Comparison of ENCODE assay signal across 9 cellular contexts in genomic region chrX:153725039-153725831, GRCh38. TPM values are rescaled to one million over a fixed set of nuclear protein-coding genes. Genes with fewer than 3 reads are reported as not detected.
A peak's percentile ranks its signal among the peaks of the same experiment; 100 is the strongest.
DNase-seq lines count a peak whose midpoint lies in the region; ATAC-seq and TF ChIP-seq lines count a peak whose summit lies in the region.
"Had no signal": no experiment of that assay in that cellular context is flagged by ENCODE, and none has a peak within 500 bp of the region (broad histone marks: within the 10 kb centered on the region; RNA-seq: fewer than 3 reads in every experiment).

No MANE protein-coding gene starts in this region.

- peak overlapping the region; percentile 83 to 95 (median 89) for H3K4me2 ChIP-seq in BLaER1 treated with 17β-estradiol and CSF1 and Interleukin-3, amounts not matched to agents 10 nM and 100 nM

- H3K4me1 Mint-ChIP-seq in T-helper 2 cell treated with Interferon-gamma antibody and Interleukin-4, amounts not matched to agents 5 μg/mL and 100 μg/mL, for 36 hours (ENCODE audit: low read depth), result peaks cover 16% of the 10 kb centered on the region
- peaks cover 24% of the 10 kb centered on the region for H3K4me1 Mint-ChIP-seq in stimulated activated effector memory CD8-positive, alpha-beta T cell treated with anti-CD3 and anti-CD28 coated beads, Interleukin-12 subunit alpha, Interleukin-12 subunit beta, amount 100 ng/mL, for 72 hours

- peak overlapping the region; percentile 55 to 74 (median 66) for H3K4me3 ChIP-seq in BLaER1 treated with 17β-estradiol and CSF1 and Interleukin-3, amounts not matched to agents 10 nM and 100 nM

- peaks cover 16 to 41% (median 32%) of the 10 kb centered on the region in 11 experiments for H3K36me3 ChIP-seq in BLaER1 treated with 17β-estradiol and CSF1 and Interleukin-3, amounts not matched to agents 10 nM and 100 nM

- peak overlapping the region; percentile 60 for H3K4me3 Mint-ChIP-seq in T-helper 2 cell treated with Interferon-gamma antibody and Interleukin-4, amounts not matched to agents 5 μg/mL and 100 μg/mL, for 36 hours
- peak overlapping the region; percentile 83 for H3K4me3 Mint-ChIP-seq in stimulated activated effector memory CD8-positive, alpha-beta T cell treated with anti-CD3 and anti-CD28 coated beads, Interleukin-12 subunit alpha, Interleukin-12 subunit beta, amount 100 ng/mL, for 72 hours

- H3K36me3 Mint-ChIP-seq in T-helper 2 cell treated with Interferon-gamma antibody and Interleukin-4, amounts not matched to agents 5 μg/mL and 100 μg/mL, for 36 hours (ENCODE audit: low read depth), result peaks cover 17% of the 10 kb centered on the region
- H3K36me3 Mint-ChIP-seq in stimulated activated effector memory CD8-positive, alpha-beta T cell treated with anti-CD3 and anti-CD28 coated beads, Interleukin-12 subunit alpha, Interleukin-12 subunit beta, amount 100 ng/mL, for 72 hours, result peaks cover 31% of the 10 kb centered on the region

- peaks cover 15 to 56% (median 32%) of the 10 kb centered on the region in 11 experiments for H3K27me3 ChIP-seq in BLaER1 treated with 17β-estradiol and CSF1 and Interleukin-3, amounts not matched to agents 10 nM and 100 nM
- H3K27me3 ChIP-seq in foreskin keratinocyte, result no peaks in the 10 kb centered on the region

- peak overlapping the region; percentile 92 to 99 (median 97) for H3K27ac ChIP-seq in BLaER1 treated with 17β-estradiol and CSF1 and Interleukin-3, amounts not matched to agents 10 nM and 100 nM
- H3K27ac ChIP-seq in foreskin keratinocyte, result peak overlapping the region; percentile 82

- H3K27ac Mint-ChIP-seq in T-helper 2 cell treated with Interferon-gamma antibody and Interleukin-4, amounts not matched to agents 5 μg/mL and 100 μg/mL, for 36 hours, result no peak overlapping the region
- peak overlapping the region; percentile 69 for H3K27ac Mint-ChIP-seq in stimulated activated effector memory CD8-positive, alpha-beta T cell treated with anti-CD3 and anti-CD28 coated beads, Interleukin-12 subunit alpha, Interleukin-12 subunit beta, amount 100 ng/mL, for 72 hours

- H4K20me1 ChIP-seq in BLaER1 treated with 17β-estradiol and CSF1 and Interleukin-3, amounts not matched to agents 10 nM and 100 nM, result peaks cover 13 to 61% (median 39%) of the 10 kb centered on the region in 11 experiments; a peak in 19 of 22 replicates

- TF ChIP-seq CTCF in foreskin keratinocyte (conservative IDR thresholded peaks at IDR 0.05), result no peak
- TF ChIP-seq CTCF in GM10266 (IDR thresholded peaks at IDR 0.05; ENCODE audit: control insufficient read depth, insufficient read depth, low read depth, missing control alignments), result no peak

- DNase-seq in T-helper 2 cell treated with Interferon-gamma antibody and Interleukin-4, amounts not matched to agents 5 μg/mL and 100 μg/mL, for 36 hours (ENCODE audit: low spot score), result no peak
- DNase-seq in foreskin keratinocyte (no peak), HK-2 (ENCODE audit: unreplicated experiment) (no peak), GM10266 (ENCODE audit: extremely low spot score) (no peak)
- DNase-seq in stimulated activated effector memory CD8-positive, alpha-beta T cell treated with anti-CD3 and anti-CD28 coated beads, Interleukin-12 subunit alpha, Interleukin-12 subunit beta, amount 100 ng/mL, for 72 hours (ENCODE audit: low spot score in 2 of 2), result no peak

- peaks cover 52 to 65% (median 58%) of the 10 kb centered on the region in 10 experiments for H3K4me1 ChIP-seq in BLaER1 treated with 17β-estradiol and CSF1 and Interleukin-3, amounts not matched to agents 10 nM and 100 nM
- H3K4me1 ChIP-seq in foreskin keratinocyte, result no peaks in the 10 kb centered on the region

- H3K9me3 Mint-ChIP-seq in T-helper 2 cell treated with Interferon-gamma antibody and Interleukin-4, amounts not matched to agents 5 μg/mL and 100 μg/mL, for 36 hours, result no peaks in the 10 kb centered on the region
- H3K9me3 Mint-ChIP-seq in stimulated activated effector memory CD8-positive, alpha-beta T cell treated with anti-CD3 and anti-CD28 coated beads, Interleukin-12 subunit alpha, Interleukin-12 subunit beta, amount 100 ng/mL, for 72 hours, result no peaks in the 10 kb centered on the region

- peak; percentile 0 for ATAC-seq in GM21360 (IDR thresholded peaks at IDR 0.05; ENCODE audit: unreplicated experiment)
- no peak for ATAC-seq in foreskin keratinocyte
- ATAC-seq in stimulated activated effector memory CD8-positive, alpha-beta T cell treated with anti-CD3 and anti-CD28 coated beads, Interleukin-12 subunit alpha, Interleukin-12 subunit beta, amount 100 ng/mL, for 72 hours, result peak; percentile 2
- ATAC-seq in GM21367 (IDR thresholded peaks at IDR 0.05; ENCODE audit: unreplicated experiment), result no peak

- no peaks in the 10 kb centered on the region for H3K27me3 Mint-ChIP-seq in T-helper 2 cell treated with Interferon-gamma antibody and Interleukin-4, amounts not matched to agents 5 μg/mL and 100 μg/mL, for 36 hours (ENCODE audit: low read depth)

- peaks cover 14 to 74% (median 43%) of the 10 kb centered on the region in 11 experiments; a peak in 21 of 22 replicates for H3K9me3 ChIP-seq in BLaER1 treated with 17β-estradiol and CSF1 and Interleukin-3, amounts not matched to agents 10 nM and 100 nM (replicated peaks in 1 of 11)

- peak overlapping the region; percentile 84 to 94 (median 91) for H3K9ac ChIP-seq in BLaER1 treated with 17β-estradiol and CSF1 and Interleukin-3, amounts not matched to agents 10 nM and 100 nM

RNA-seq across cellular contexts. Expression of gene ABCD1, which starts 0.6 kb away (rescaled TPM):
- total RNA-seq in foreskin keratinocyte, result 2.2 and 3.2 TPM in 2 replicates
- 1.6 and 2.3 TPM in 2 replicates for polyA plus RNA-seq in foreskin keratinocyte

RNA-seq across cellular contexts. Expression of gene BCAP31, which starts 1.0 kb away (rescaled TPM):
- 239 and 289 TPM in 2 replicates for total RNA-seq in foreskin keratinocyte
- 275 and 350 TPM in 2 replicates for polyA plus RNA-seq in foreskin keratinocyte

RNA-seq across cellular contexts. Expression of gene SLC6A8, which starts 37.5 kb away (rescaled TPM):
- total RNA-seq in foreskin keratinocyte, result 40.0 and 43.4 TPM in 2 replicates
- polyA plus RNA-seq in foreskin keratinocyte, result 34.2 and 34.8 TPM in 2 replicates

RNA-seq across cellular contexts. Expression of gene PLXNB3, which starts 38.8 kb away (rescaled TPM):
- 5.3 and 5.4 TPM in 2 replicates for total RNA-seq in foreskin keratinocyte
- polyA plus RNA-seq in foreskin keratinocyte, result 6.1 and 8.3 TPM in 2 replicates

RNA-seq across cellular contexts. Expression of gene PNCK, which starts 51.6 kb away (rescaled TPM):
- not detected in 2 replicates for total RNA-seq in foreskin keratinocyte
- polyA plus RNA-seq in foreskin keratinocyte, result 0.07 and 0.15 TPM in 2 replicates
- total RNA-seq: HT1080 had no signal

Comparison
In these comparisons a context has a peak if more than half of its experiments do, and no peak if none do; other contexts are left out.
1. ATAC-seq: peak in GM21360 (single experiment) and stimulated activated effector memory CD8-positive, alpha-beta T cell treated with anti-CD3 and anti-CD28 coated beads, Interleukin-12 subunit alpha, Interleukin-12 subunit beta, amount 100 ng/mL, for 72 hours (single experiment); none in foreskin keratinocyte (single experiment) and GM21367 (single experiment).